In the genomic region with DNA sequence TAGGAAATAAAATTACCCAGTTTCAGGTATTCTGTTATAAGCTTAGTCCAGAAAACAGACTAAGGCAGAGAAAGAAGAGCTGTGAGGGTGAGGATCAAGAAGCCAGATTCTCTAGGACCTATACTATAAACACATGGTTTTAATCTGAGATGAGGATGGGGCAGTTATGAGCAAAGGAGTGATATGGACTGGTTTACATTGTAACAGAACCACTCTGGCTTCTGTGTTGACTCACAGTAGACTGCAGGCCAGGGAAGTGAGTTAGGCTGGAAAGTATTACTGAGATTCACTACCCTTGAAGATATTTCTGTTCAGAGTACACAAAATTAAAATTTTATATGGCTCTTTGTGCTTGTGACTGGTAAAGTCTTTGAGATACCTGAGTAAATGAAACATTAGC, we compare ENCODE assay signal across 22 cellular contexts. TPM values are rescaled to one million over a fixed set of nuclear protein-coding genes. Genes with fewer than 3 reads are reported as not detected.
DNase-seq lines count a peak whose midpoint lies in the region; ATAC-seq and TF ChIP-seq lines count a peak whose summit lies in the region.
"Had no signal": no experiment of that assay in that cellular context is flagged by ENCODE, and none has a peak within 500 bp of the region (broad histone marks: within the 10 kb centered on the region; RNA-seq: fewer than 3 reads in every experiment).

No MANE protein-coding gene starts in this region.

- no peak overlapping the region for H3K18ac ChIP-seq in mesenchymal stem cell (ENCODE audit: low read depth in 1 of 2, low read length in 2 of 2)

- no peaks in the 10 kb centered on the region for H3K9me3 ChIP-seq in HEK293 (ENCODE audit: control insufficient read depth, insufficient read depth, low read depth, low read length)
- H3K9me3 ChIP-seq in mesenchymal stem cell (ENCODE audit: control insufficient read depth, low read length), result no peaks in the 10 kb centered on the region
- no peaks in the 10 kb centered on the region for H3K9me3 ChIP-seq in suprapubic skin
- H3K9me3 ChIP-seq: A549 had no signal

- H4K91ac ChIP-seq in mesenchymal stem cell (ENCODE audit: low read length), result no peak overlapping the region

- H2AK5ac ChIP-seq in mesenchymal stem cell (ENCODE audit: low read length, severe bottlenecking), result no peak overlapping the region

- CTCF ChIA-PET in HEK293 (lab: Yijun Ruan, JAX), result interaction anchor here (0.7 to 1.8 kb wide), 5 partner anchors 33 to 300 kb away, joined by 3 to 6 read pairs (median 4); no protein-coding TSS in a partner anchor

- no peak overlapping the region for H3K23ac ChIP-seq in mesenchymal stem cell (ENCODE audit: low read length in 2 of 2)

- H3K4me3 ChIP-seq in AG10803 (ENCODE audit: low read length) (no peak overlapping the region), HEK293 (ENCODE audit: low read depth, low read length) (no peak overlapping the region), mesenchymal stem cell (ENCODE audit: insufficient read depth in 1 of 2, low read depth in 1 of 2, low read length in 2 of 2) (no peak overlapping the region), suprapubic skin (no peak overlapping the region)
- H3K4me3 ChIP-seq: A549 had no signal

- ATAC-seq in GM21825 (IDR thresholded peaks at IDR 0.05; ENCODE audit: unreplicated experiment) (no peak), GM19455 (IDR thresholded peaks at IDR 0.05; ENCODE audit: unreplicated experiment) (no peak)
- ATAC-seq: A549, HepG2, PC-3 had no signal

- H3K27me3 ChIP-seq in mesenchymal stem cell (ENCODE audit: control insufficient read depth in 1 of 2, insufficient read depth in 1 of 2, low read length in 2 of 2) (no peaks in the 10 kb centered on the region), suprapubic skin (no peaks in the 10 kb centered on the region)

- no peak overlapping the region for H2BK5ac ChIP-seq in mesenchymal stem cell (ENCODE audit: low read depth, low read length, poor library complexity, severe bottlenecking)

- H2BK15ac ChIP-seq in mesenchymal stem cell (ENCODE audit: low read depth, poor library complexity, severe bottlenecking), result no peak overlapping the region

- peak; percentile 32 for DNase-seq in AG10803 (ENCODE audit: low read depth)
- DNase-seq in epithelial cell of prostate (ENCODE audit: low read depth, low spot score), result no peak
- DNase-seq in mesenchymal stem cell, result no peak
- DNase-seq in suprapubic skin (ENCODE audit: low spot score in 2 of 2), result no peak
- no peak for DNase-seq in HUDEP-2 (lab: John Stamatoyannopoulos, UW; ENCODE audit: unreplicated experiment in 76 of 76)
- DNase-seq: COR-L47, DMS 273 treated with DMSO at 0.1 percent for 48 hours, DND-41, KG1, NCI-H187 treated with DMSO at 0.1 percent for 48 hours, NCI-H2227 treated with DMSO at 0.1 percent for 48 hours, NCI-H524, NCI-H82, PC-3, SIG-M5 had no signal

- POLR2A ChIA-PET in HEK293 (lab: Yijun Ruan, JAX), result no interaction called here

- TF ChIP-seq EP300 in suprapubic skin (IDR thresholded peaks at IDR 0.05), result no peak

- no peak for TF ChIP-seq POLR2A in suprapubic skin (IDR thresholded peaks at IDR 0.05)

- no peak overlapping the region for H3K4me2 ChIP-seq in mesenchymal stem cell (ENCODE audit: low read length, poor library complexity, severe bottlenecking)
- H3K4me2 ChIP-seq: A549 had no signal

- H3K36me3 ChIP-seq in HEK293 (ENCODE audit: control insufficient read depth in 2 of 2, insufficient read depth in 1 of 2, low read length in 2 of 2), result no peaks in the 10 kb centered on the region
- H3K36me3 ChIP-seq in mesenchymal stem cell (ENCODE audit: control insufficient read depth in 1 of 2, insufficient read depth in 2 of 2, low read depth in 1 of 2, low read length in 2 of 2), result no peaks in the 10 kb centered on the region
- H3K36me3 ChIP-seq in suprapubic skin, result no peaks in the 10 kb centered on the region

- H2AFZ ChIP-seq in mesenchymal stem cell (ENCODE audit: low read depth, low read length), result no peak overlapping the region

- no peak overlapping the region for H2BK120ac ChIP-seq in mesenchymal stem cell (ENCODE audit: low read depth, low read length)

- no peak overlapping the region for H3K4ac ChIP-seq in mesenchymal stem cell (ENCODE audit: low read depth in 1 of 2, low read length in 2 of 2)

- peak overlapping the region; percentile 96 for H3K9ac ChIP-seq in mesenchymal stem cell (ENCODE audit: low read length)

- H3K4me1 ChIP-seq in HEK293 (ENCODE audit: control insufficient read depth, insufficient read depth, low read length) (peaks cover 2% of the 10 kb centered on the region; the same call in 1 of the 2 replicates), mesenchymal stem cell (ENCODE audit: control insufficient read depth, insufficient read depth, low read depth, low read length) (peaks cover 8% of the 10 kb centered on the region), suprapubic skin (peaks cover 32% of the 10 kb centered on the region)

- H4K8ac ChIP-seq in mesenchymal stem cell (ENCODE audit: low read length), result no peak overlapping the region

- no peak overlapping the region for H3K14ac ChIP-seq in mesenchymal stem cell (ENCODE audit: low read length in 2 of 2)

- no peak overlapping the region for H3K27ac ChIP-seq in HEK293 (ENCODE audit: extremely low read depth, low read depth, low read length)
- H3K27ac ChIP-seq in epithelial cell of prostate, result peak overlapping the region; percentile 18
- no peak overlapping the region for H3K27ac ChIP-seq in mesenchymal stem cell (ENCODE audit: low read length, poor library complexity, severe bottlenecking)
- H3K27ac ChIP-seq in suprapubic skin, result no peak overlapping the region
- H3K27ac ChIP-seq: A549, C4-2B, RWPE1 had no signal

- TF ChIP-seq CTCF in AG10803 (conservative IDR thresholded peaks at IDR 0.05; ENCODE audit: low read length), result no peak
- no peak for TF ChIP-seq CTCF in HEK293 (tag by site-specific recombination; IDR thresholded peaks at IDR 0.05)
- no peak for TF ChIP-seq CTCF in suprapubic skin (IDR thresholded peaks at IDR 0.05)

- no peak overlapping the region for H2BK12ac ChIP-seq in mesenchymal stem cell (ENCODE audit: low read length in 2 of 2)

- peaks cover 4% of the 10 kb centered on the region for H3K79me1 ChIP-seq in mesenchymal stem cell (replicated peaks; ENCODE audit: low read length, poor library complexity, severe bottlenecking)

TF ChIP-seq in HEK293, 187 proteins besides CTCF, POLR2A, EP300 and RAD21:
- TF ChIP-seq ZNF600 (tag by site-specific recombination; IDR thresholded peaks at IDR 0.05) (peak; percentile 67; the same call in 1 of the 2 replicates), ZNF37A (tag by site-specific recombination; IDR thresholded peaks at IDR 0.05) (no peak)
TF ChIP-seq in HEK293: peak in this region for 1.

RNA-seq across cellular contexts. Expression of a gene that starts 3.2 kb away (rescaled TPM):
- polyA plus RNA-seq in mesenchymal stem cell (2013, experiment 1 of 2), result 210 TPM
- 213 TPM for polyA plus RNA-seq in mesenchymal stem cell (2013, experiment 2 of 2)
- total RNA-seq in suprapubic skin, result 10 to 100 TPM; 24.6 to 38.1 (median 27.1) TPM

RNA-seq across cellular contexts. Expression of a gene that starts 14.6 kb away (rescaled TPM):
- polyA plus RNA-seq in mesenchymal stem cell (2013, experiment 1 of 2), result not detected
- polyA plus RNA-seq in mesenchymal stem cell (2013, experiment 2 of 2), result not detected
- 10 to 100 TPM in 1 of 4 donors, 1 to 10 TPM in 2, not detected in 1; 1.8 to 12.5 (median 2.6) TPM for total RNA-seq in suprapubic skin
- total RNA-seq: HepG2, PC-3 had no signal
- polyA plus RNA-seq: A549, HepG2 had no signal

RNA-seq across cellular contexts. Expression of a gene that starts 22.6 kb away (rescaled TPM):
- 0.10 TPM for polyA plus RNA-seq in mesenchymal stem cell (2013, experiment 1 of 2)
- 0.14 TPM for polyA plus RNA-seq in mesenchymal stem cell (2013, experiment 2 of 2)
- total RNA-seq in suprapubic skin, result not detected
- total RNA-seq: HepG2, PC-3 had no signal
- polyA plus RNA-seq: A549, HepG2 had no signal

RNA-seq across cellular contexts. Expression of a gene that starts 48.2 kb away (rescaled TPM):
- 0.12 TPM for polyA plus RNA-seq in mesenchymal stem cell (2013, experiment 1 of 2)
- 0.10 TPM for polyA plus RNA-seq in mesenchymal stem cell (2013, experiment 2 of 2)
- total RNA-seq in suprapubic skin, result 1 to 10 TPM in 1 of 4 donors, under 1 TPM in 2, not detected in 1; 0.25 to 2.0 (median 0.81) TPM

RNA-seq across cellular contexts. Expression of a gene that starts 56.7 kb away (rescaled TPM):
- 2.1 TPM for polyA plus RNA-seq in mesenchymal stem cell (2013, experiment 1 of 2)
- polyA plus RNA-seq in mesenchymal stem cell (2013, experiment 2 of 2), result 2.0 TPM
- 1 to 10 TPM in 3 of 4 donors, under 1 TPM in 1; 0.89 to 5.9 (median 1.4) TPM for total RNA-seq in suprapubic skin
- total RNA-seq: HepG2, PC-3 had no signal
- polyA plus RNA-seq: HepG2 had no signal
